In the genomic region with DNA sequence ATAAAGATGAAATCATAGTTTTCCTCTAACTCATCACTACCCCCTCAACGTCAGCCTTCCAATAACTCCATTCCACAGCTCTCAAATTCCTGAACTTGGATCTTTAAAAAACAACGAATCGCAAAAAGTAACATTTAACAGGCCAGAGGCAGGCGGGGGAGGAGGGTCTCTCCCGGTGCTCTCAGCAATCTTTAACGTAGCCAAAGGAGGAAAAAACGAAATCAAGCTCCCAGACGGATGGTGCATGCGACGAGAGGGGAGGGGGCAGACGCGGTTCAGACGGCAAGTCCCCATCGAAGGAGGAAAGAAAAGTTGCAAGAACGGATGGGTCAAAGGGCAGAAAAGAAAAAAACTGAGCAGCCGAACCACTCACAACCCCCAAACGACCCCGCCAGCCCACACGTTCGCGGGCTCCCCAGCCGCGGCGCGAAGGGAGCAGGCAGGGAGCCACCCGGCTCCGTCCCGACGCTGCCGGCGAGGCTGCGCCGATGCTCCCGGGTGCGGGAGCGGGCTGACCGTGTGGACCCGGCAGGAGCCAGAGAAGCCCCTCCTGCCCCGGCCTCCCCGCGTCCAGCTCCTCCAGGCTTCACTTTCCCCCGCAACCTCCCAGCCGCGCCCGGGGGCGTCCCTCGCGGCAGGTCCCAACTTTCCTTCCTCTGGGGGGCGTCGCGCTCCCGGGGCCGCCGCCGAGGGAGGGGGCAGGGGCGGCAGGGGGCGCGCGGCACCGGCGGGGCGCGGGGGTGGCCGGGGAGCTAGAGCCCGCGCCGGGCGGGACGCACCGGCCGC, we compare ENCODE assay signal across 8 cellular contexts. TPM values are rescaled to one million over a fixed set of nuclear protein-coding genes. Genes with fewer than 3 reads are reported as not detected.
DNase-seq lines count a peak whose midpoint lies in the region; TF ChIP-seq lines count a peak whose summit lies in the region.

No MANE protein-coding gene starts in this region.

- H3K27me3 ChIP-seq in neuron (ENCODE audit: insufficient read depth, low read length) = no peaks in the 10 kb centered on the region

- peak overlapping the region; percentile 42 for H2AFZ ChIP-seq in neuron (ENCODE audit: low read depth, low read length)

- no peaks in the 10 kb centered on the region for H3K36me3 ChIP-seq in neuron (ENCODE audit: insufficient read depth, low read length)

- H3K4me1 ChIP-seq in neuron (ENCODE audit: insufficient read depth, low read length) = peaks cover 22% of the 10 kb centered on the region

- DNase-seq in HCEC 1CT (peak; percentile 36), NCI-H69 (lab: John Stamatoyannopoulos, UW) (peak; percentile 48), foreskin fibroblast (peak; percentile 28 to 60), NCI-H2029 (lab: John Stamatoyannopoulos, UW) (no peak)
- DNase-seq in activated effector memory CD4-positive, alpha-beta T cell treated with Interleukin-2 at 50 U/mL for 16 hours = peak; percentile 7

- peak overlapping the region; percentile 84 for H3K4me3 ChIP-seq in GM08714 (ENCODE audit: low read length)
- H3K4me3 ChIP-seq in foreskin fibroblast (ENCODE audit: low read depth in 1 of 2, low read length in 2 of 2) = peak overlapping the region; percentile 82 to 88
- H3K4me3 ChIP-seq in neuron (ENCODE audit: low read length) = peak overlapping the region; percentile 92

- peak overlapping the region; percentile 7 for H3K27ac ChIP-seq in temporal lobe (ENCODE audit: low read depth, low read length)

- no peaks in the 10 kb centered on the region for H3K9me3 ChIP-seq in neuron (ENCODE audit: low read length)

- TF ChIP-seq CTCF in foreskin fibroblast (IDR thresholded peaks at IDR 0.05; ENCODE audit: low read depth, low read length) = no peak

RNA-seq across cellular contexts. Expression of a gene that starts 0.7 kb away (rescaled TPM):
- 14.0 TPM for total RNA-seq in temporal lobe

RNA-seq across cellular contexts. Expression of a gene that starts 1.4 kb away (rescaled TPM):
- 46.5 TPM for total RNA-seq in temporal lobe
